8 cellular contexts compared by ENCODE assay signal in the genomic region with DNA sequence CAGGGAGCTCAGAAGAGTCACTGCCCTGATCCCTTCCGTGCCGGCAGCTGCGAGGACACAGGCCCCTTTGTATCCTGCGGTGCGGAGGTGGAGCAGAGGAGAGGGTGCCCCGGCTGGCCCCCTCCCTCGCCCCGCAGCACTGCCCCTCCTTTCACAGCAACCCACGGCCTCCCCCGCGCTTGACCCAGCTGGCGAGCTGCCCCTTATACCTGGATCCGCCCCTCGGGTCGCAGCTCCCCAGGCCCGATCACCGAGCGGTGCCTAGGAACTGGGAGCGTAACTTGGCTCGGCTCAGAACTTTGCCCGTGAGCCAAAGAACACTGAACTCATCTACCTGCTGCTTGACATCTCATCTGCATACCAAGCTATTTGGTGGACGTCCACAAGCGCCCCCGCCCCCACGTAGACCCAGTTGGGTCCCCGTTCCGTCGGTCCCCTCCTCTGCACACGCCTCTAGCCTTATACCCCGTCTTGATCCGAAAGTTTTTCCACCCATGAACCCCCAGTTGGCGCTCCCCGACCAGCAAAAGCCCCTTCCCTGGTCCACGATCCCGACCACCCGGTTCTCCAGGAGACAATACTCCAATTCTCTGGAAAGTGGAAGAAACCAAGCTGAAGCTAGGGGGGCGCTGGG. TPM values are rescaled to one million over a fixed set of nuclear protein-coding genes. Genes with fewer than 3 reads are reported as not detected.
A peak's percentile ranks its signal among the peaks of the same experiment; 100 is the strongest.
DNase-seq lines count a peak whose midpoint lies in the region; ATAC-seq and TF ChIP-seq lines count a peak whose summit lies in the region.

No MANE protein-coding gene starts in this region.

- H3K27me3 ChIP-seq in NT2/D1 (ENCODE audit: insufficient read depth, insufficient read length) (no peaks in the 10 kb centered on the region), adipocyte (replicated peaks; ENCODE audit: control insufficient read depth, insufficient read depth, low read length) (no peaks in the 10 kb centered on the region), heart right ventricle (no peaks in the 10 kb centered on the region)

- H3K9me3 ChIP-seq in NT2/D1 (ENCODE audit: insufficient read depth, low read length) (no peaks in the 10 kb centered on the region), adipocyte (ENCODE audit: control insufficient read depth, low read length) (no peaks in the 10 kb centered on the region), heart right ventricle (no peaks in the 10 kb centered on the region)

- WGBS in heart right ventricle, 2 donors, result 0% methylated on average over 34 to 37 of the region's 37 CpGs

- DNase-seq in SKM-1 treated with dmso at 0.1 percent for 144 hours (lab: John Stamatoyannopoulos, UW; ENCODE audit: unreplicated experiment) (peak; percentile 19), SKM-1 (lab: John Stamatoyannopoulos, UW; ENCODE audit: unreplicated experiment) (no peak), NT2/D1 (ENCODE audit: low read depth, low spot score) (no peak), adipocyte (ENCODE audit: low read depth) (peak; percentile 51), heart right ventricle (peak; percentile 44 to 62), posterior vena cava (ENCODE audit: low spot score) (peak; percentile 90), HEK293T (ENCODE audit: extremely low spot score) (no peak)

- peak overlapping the region; percentile 85 to 96 (median 92) for H3K27ac ChIP-seq in heart right ventricle

- H3K4me1 ChIP-seq in NT2/D1 (ENCODE audit: insufficient read depth, insufficient read length) (peaks cover 12% of the 10 kb centered on the region), adipocyte (ENCODE audit: control insufficient read depth, insufficient read depth, low read length) (peaks cover 41% of the 10 kb centered on the region), heart right ventricle (peaks cover 10 to 57% (median 50%) of the 10 kb centered on the region in 9 donors)

- intact Hi-C loops in heart right ventricle (cut with DNase I), result loop anchor here (1.0 to 10.0 kb wide), 6 partner anchors 17 to 105 kb away; a partner anchor contains a TSS
- intact Hi-C loops in posterior vena cava (cut with DNase I), result loop anchor here in 1 of 2 donors (5.0 kb wide), 1 partner anchor 97 kb away; a partner anchor contains a TSS

- no peak for TF ChIP-seq CTCF in heart right ventricle (IDR thresholded peaks at IDR 0.05)

- ATAC-seq in HG02678 (IDR thresholded peaks at IDR 0.05; ENCODE audit: unreplicated experiment) (peak; percentile 22), heart right ventricle (peak; percentile 28 to 65 (median 34))

- POLR2A ChIA-PET in HEK293T (lab: Yijun Ruan, JAX), result interaction anchor here (0.7 to 3.9 kb wide), 27 partner anchors 9 to 392 kb away, joined by 3 to 109 read pairs (median 5); a partner anchor contains a TSS

- peaks cover 31% of the 10 kb centered on the region for H3K36me3 ChIP-seq in NT2/D1 (ENCODE audit: insufficient read depth, insufficient read length, low read length)
- H3K36me3 ChIP-seq in adipocyte (ENCODE audit: control insufficient read depth, insufficient read depth, low read length, severe bottlenecking), result peaks cover 6% of the 10 kb centered on the region
- peaks cover 0 to 10% (median 0%) of the 10 kb centered on the region in 9 donors for H3K36me3 ChIP-seq in heart right ventricle

- CTCF ChIA-PET in HEK293T (lab: Yijun Ruan, JAX), result interaction anchor here (1.2 to 1.5 kb wide), 3 partner anchors 10 to 92 kb away, joined by 3 to 5 read pairs (median 3); a partner anchor contains a TSS

- H3K4me3 ChIP-seq in NT2/D1 (ENCODE audit: insufficient read length, low read depth) (peak overlapping the region; percentile 91), adipocyte (ENCODE audit: low read length) (peak overlapping the region; percentile 99), heart right ventricle (peak overlapping the region; percentile 63 to 98 (median 85))

- H3K9ac ChIP-seq in NT2/D1 (ENCODE audit: insufficient read length, low read depth), result peak overlapping the region; percentile 94
- H3K9ac ChIP-seq in adipocyte (ENCODE audit: low read length), result peak overlapping the region; percentile 96

TF ChIP-seq in HEK293T, 16 proteins besides CTCF, POLR2A, EP300 and RAD21:
- TF ChIP-seq L3MBTL2 (conservative IDR thresholded peaks at IDR 0.05), result no peak
- no peak for TF ChIP-seq FOXK2 (IDR thresholded peaks at IDR 0.05)
- TF ChIP-seq FOXM1 (IDR thresholded peaks at IDR 0.05; ENCODE audit: borderline replicate concordance), result no peak
- TF ChIP-seq TARDBP (IDR thresholded peaks at IDR 0.05), result no peak

RNA-seq across cellular contexts. Expression of a gene that starts 0.7 kb away (rescaled TPM):
- total RNA-seq in heart right ventricle, result 10 to 100 TPM; 12.5 to 20.8 (median 17.0) TPM
- 10 to 100 TPM in 1 of 2 donors, 1 to 10 TPM in 1; 7.9 to 15.7 TPM for polyA plus RNA-seq in heart right ventricle
- 10 to 100 TPM; 23.0 to 24.7 TPM for total RNA-seq in posterior vena cava

RNA-seq across cellular contexts. Expression of a gene that starts 12.2 kb away (rescaled TPM):
- 10 to 100 TPM; 10.3 to 36.9 (median 17.4) TPM for total RNA-seq in heart right ventricle
- 10 to 100 TPM; 33.7 to 82.9 TPM for polyA plus RNA-seq in heart right ventricle
- 10 to 100 TPM; 27.3 to 31.1 TPM for total RNA-seq in posterior vena cava

RNA-seq across cellular contexts. Expression of a gene that starts 12.6 kb away (rescaled TPM):
- 10 to 100 TPM; 47.5 to 58.0 (median 53.2) TPM for total RNA-seq in heart right ventricle
- polyA plus RNA-seq in heart right ventricle, result 100 to 1,000 TPM in 1 of 2 donors, 10 to 100 TPM in 1; 90.3 to 136 TPM
- 10 to 100 TPM; 47.8 to 49.8 TPM for total RNA-seq in posterior vena cava

RNA-seq across cellular contexts. Expression of a gene that starts 12.7 kb away (rescaled TPM):
- total RNA-seq in heart right ventricle, result 10 to 100 TPM in 2 of 10 donors, 1 to 10 TPM in 4, under 1 TPM in 4; 0.72 to 11.5 (median 1.8) TPM
- polyA plus RNA-seq in heart right ventricle, result 1 to 10 TPM; 4.3 to 6.0 TPM
- 10 to 100 TPM; 39.7 to 48.7 TPM for total RNA-seq in posterior vena cava

Comparison
In these comparisons a context has a peak if more than half of its experiments do, and no peak if none do; other contexts are left out.
1. DNase-seq: peak in SKM-1 treated with dmso at 0.1 percent for 144 hours (single experiment), adipocyte (single experiment), heart right ventricle (2 of 2) and posterior vena cava (single experiment); none in SKM-1 (single experiment), NT2/D1 (single experiment) and HEK293T (single experiment).
2. Peak in every context shown above with its lines, with median percentiles within 50 percentile points of each other: H3K4me3 ChIP-seq.